ENCODE assay signal across 1 cellular context in genomic region chr6:33812669-33813068, GRCh38.
A peak's percentile ranks its signal among the peaks of the same experiment; 100 is the strongest.
TF ChIP-seq lines count a peak whose summit lies in the region.

No MANE protein-coding gene starts in this region.

TF ChIP-seq in HepG2, 621 proteins besides CTCF, POLR2A, EP300 and RAD21 (continued from another document and continues in another):
- peak; percentile 67; the same call in 1 of the 2 replicates for TF ChIP-seq ATF3 (CRISPR knock-in tag; IDR thresholded peaks at IDR 0.05)
- TF ChIP-seq ZNF292 (CRISPR knock-in tag; IDR thresholded peaks at IDR 0.05; ENCODE audit: borderline replicate concordance, low read depth), result no peak
- no peak for TF ChIP-seq KAT2B (IDR thresholded peaks at IDR 0.05; ENCODE audit: borderline replicate concordance, low read depth, low read length)
- TF ChIP-seq ELF3 (CRISPR knock-in tag; IDR thresholded peaks at IDR 0.05), result peak; percentile 80
- TF ChIP-seq PBX3 (CRISPR knock-in tag; IDR thresholded peaks at IDR 0.05; ENCODE audit: borderline replicate concordance), result peak; percentile 86
- peak; percentile 86 for TF ChIP-seq JARID2 (CRISPR knock-in tag; IDR thresholded peaks at IDR 0.05; ENCODE audit: insufficient replicate concordance)
- TF ChIP-seq ZNF790 (CRISPR knock-in tag; IDR thresholded peaks at IDR 0.05; ENCODE audit: borderline replicate concordance), result peak; percentile 53; the same call in 1 of the 2 replicates
- no peak for TF ChIP-seq HDAC6 (IDR thresholded peaks at IDR 0.05; ENCODE audit: low read depth, low read length)
- TF ChIP-seq YY1 (IDR thresholded peaks at IDR 0.05; ENCODE audit: insufficient read depth, insufficient replicate concordance, low read depth, low read length), result no peak
- TF ChIP-seq TBL1XR1 (IDR thresholded peaks at IDR 0.05; ENCODE audit: borderline replicate concordance, low read length, partially characterized antibody), result no peak
- TF ChIP-seq DDIT3 (CRISPR knock-in tag; IDR thresholded peaks at IDR 0.05), result 0 out of 2 replicates have a peak, but pooled peaks have one; percentile 80
- peak; percentile 36; the same call in 1 of the 2 replicates for TF ChIP-seq ZFAT (CRISPR knock-in tag; conservative IDR thresholded peaks at IDR 0.05)
- peak; percentile 98 for TF ChIP-seq BORCS8-MEF2B (CRISPR knock-in tag; IDR thresholded peaks at IDR 0.05)
- no peak for TF ChIP-seq MBNL3 (CRISPR knock-in tag; conservative IDR thresholded peaks at IDR 0.05)
- peak; percentile 66; the same call in 1 of the 2 replicates for TF ChIP-seq ZNF142 (CRISPR knock-in tag; IDR thresholded peaks at IDR 0.05)
- no peak for TF ChIP-seq PLRG1 (conservative IDR thresholded peaks at IDR 0.05)
- TF ChIP-seq TEAD2 (CRISPR knock-in tag; IDR thresholded peaks at IDR 0.05), result peak; percentile 85; the same call in 1 of the 2 replicates
- TF ChIP-seq HMG20A (CRISPR knock-in tag; IDR thresholded peaks at IDR 0.05; ENCODE audit: borderline replicate concordance), result 0 out of 2 replicates have a peak, but pooled peaks have one; percentile 24
- TF ChIP-seq MTA1 (CRISPR knock-in tag; IDR thresholded peaks at IDR 0.05; ENCODE audit: borderline replicate concordance), result no peak
- TF ChIP-seq MED1 (CRISPR knock-in tag; IDR thresholded peaks at IDR 0.05), result peak; percentile 64; the same call in 1 of the 2 replicates
- TF ChIP-seq PHF8 (CRISPR knock-in tag; IDR thresholded peaks at IDR 0.05), result no peak
- peak; percentile 71; the same call in 1 of the 2 replicates for TF ChIP-seq ZNF704 (CRISPR knock-in tag; IDR thresholded peaks at IDR 0.05; ENCODE audit: borderline replicate concordance)
- no peak for TF ChIP-seq CHD4 (IDR thresholded peaks at IDR 0.05; ENCODE audit: borderline replicate concordance, low read length)
- 0 out of 2 replicates have a peak, but pooled peaks have one; percentile 58 for TF ChIP-seq JUNB (CRISPR knock-in tag; IDR thresholded peaks at IDR 0.05; ENCODE audit: borderline replicate concordance)
- no peak for TF ChIP-seq ZSCAN5A (CRISPR knock-in tag; IDR thresholded peaks at IDR 0.05; ENCODE audit: borderline replicate concordance)
- TF ChIP-seq ZNF713 (CRISPR knock-in tag; IDR thresholded peaks at IDR 0.05), result no peak
- TF ChIP-seq ATF7 (IDR thresholded peaks at IDR 0.05), result no peak
- TF ChIP-seq ATF7 (CRISPR knock-in tag; IDR thresholded peaks at IDR 0.05), result no peak
- 0 out of 2 replicates have a peak, but pooled peaks have one; percentile 85 for TF ChIP-seq PRDM4 (CRISPR knock-in tag; IDR thresholded peaks at IDR 0.05; ENCODE audit: borderline replicate concordance)
- TF ChIP-seq BHLHE40 (IDR thresholded peaks at IDR 0.05; ENCODE audit: low read length), result no peak
- TF ChIP-seq ZGPAT (CRISPR knock-in tag; IDR thresholded peaks at IDR 0.05), result peak; percentile 58; the same call in 1 of the 2 replicates
- no peak for TF ChIP-seq ZNF101 (CRISPR knock-in tag; IDR thresholded peaks at IDR 0.05; ENCODE audit: borderline replicate concordance, low read depth)
- TF ChIP-seq STAT5B (CRISPR knock-in tag; IDR thresholded peaks at IDR 0.05), result peak; percentile 93; the same call in 1 of the 2 replicates
- TF ChIP-seq ZNF451 (CRISPR knock-in tag; IDR thresholded peaks at IDR 0.05), result peak; percentile 73; the same call in 1 of the 2 replicates
- TF ChIP-seq SNAPC2 (CRISPR knock-in tag; IDR thresholded peaks at IDR 0.05), result 0 out of 2 replicates have a peak, but pooled peaks have one; percentile 47
- no peak for TF ChIP-seq KDM5A (IDR thresholded peaks at IDR 0.05; ENCODE audit: borderline replicate concordance, low read length)
- no peak for TF ChIP-seq ZBTB7B (CRISPR knock-in tag; IDR thresholded peaks at IDR 0.05)
- TF ChIP-seq ZNF180 (CRISPR knock-in tag; IDR thresholded peaks at IDR 0.05; ENCODE audit: borderline replicate concordance, low read depth), result no peak
- TF ChIP-seq KLF12 (CRISPR knock-in tag; IDR thresholded peaks at IDR 0.05; ENCODE audit: borderline replicate concordance), result peak; percentile 88; the same call in 1 of the 2 replicates
- TF ChIP-seq HNRNPLL (IDR thresholded peaks at IDR 0.05; ENCODE audit: low read depth, low read length, poor library complexity, severe bottlenecking), result no peak
- peak; percentile 96 for TF ChIP-seq SMAD3 (CRISPR knock-in tag; IDR thresholded peaks at IDR 0.05)
- peak; percentile 39; the same call in 1 of the 2 replicates for TF ChIP-seq ZBTB33 (CRISPR knock-in tag; IDR thresholded peaks at IDR 0.05)
- TF ChIP-seq SIN3A (IDR thresholded peaks at IDR 0.05; ENCODE audit: borderline replicate concordance, low read depth, low read length), result no peak
